ENCODE assay signal across 8 cellular contexts in genomic region chr10:74213571-74214162, GRCh38.
DNase-seq lines count a peak whose midpoint lies in the region; ATAC-seq and TF ChIP-seq lines count a peak whose summit lies in the region.

No MANE protein-coding gene starts in this region.

- no peaks in the 10 kb centered on the region for H3K79me1 ChIP-seq in H9 (ENCODE audit: insufficient read depth, low read depth, low read length, poor library complexity, severe bottlenecking)

- no peak overlapping the region for H3K27ac Mint-ChIP-seq in CD4-positive, CD25-positive, alpha-beta regulatory T cell
- H3K27ac Mint-ChIP-seq in H9, result no peak overlapping the region

- no peaks in the 10 kb centered on the region for H3K36me3 ChIP-seq in CD4-positive, CD25-positive, alpha-beta regulatory T cell (ENCODE audit: control insufficient read depth, insufficient read depth, low read length)
- no peaks in the 10 kb centered on the region for H3K36me3 ChIP-seq in neural cell (ENCODE audit: insufficient read depth, low read length)

- H4K8ac ChIP-seq in H9 (replicated peaks; ENCODE audit: insufficient read length, low read depth, low read length), result no peak overlapping the region

- H3K23ac ChIP-seq in H9 (ENCODE audit: insufficient read length, low read depth, low read length), result no peak overlapping the region

- DNase-seq in CD4-positive, CD25-positive, alpha-beta regulatory T cell, result peak; percentile 12 to 64 (median 61)
- DNase-seq in H9 (no peak), T-helper 9 cell (peak; percentile 26), dermis blood vessel endothelial cell (peak; percentile 68), GOT3 (lab: John Stamatoyannopoulos, UW) (no peak)

- H3K9ac ChIP-seq in H9 (ENCODE audit: extremely low read depth, insufficient read length, low read length) (no peak overlapping the region), neural cell (ENCODE audit: low read length) (no peak overlapping the region)

- peaks cover 5% of the 10 kb centered on the region for H3K4me1 ChIP-seq in CD4-positive, CD25-positive, alpha-beta regulatory T cell (ENCODE audit: control insufficient read depth, insufficient read depth, low read length, poor library complexity, severe bottlenecking)
- no peaks in the 10 kb centered on the region for H3K4me1 ChIP-seq in H9 (ENCODE audit: insufficient read depth, low read length)

- no peak overlapping the region for H4K5ac ChIP-seq in H9 (ENCODE audit: insufficient read length, low read depth, low read length)

- H2BK5ac ChIP-seq in H9 (ENCODE audit: insufficient read length, low read length), result no peak overlapping the region

- no peaks in the 10 kb centered on the region for H3K9me3 Mint-ChIP-seq in CD4-positive, CD25-positive, alpha-beta regulatory T cell
- H3K9me3 Mint-ChIP-seq in H9, result peaks cover 22 to 25% of the 10 kb centered on the region in 2 experiments

- H3K56ac ChIP-seq in H9 (ENCODE audit: insufficient read length, low read depth, low read length), result no peak overlapping the region

- H3K4me3 ChIP-seq in CD4-positive, CD25-positive, alpha-beta regulatory T cell (ENCODE audit: low read depth, low read length), result no peak overlapping the region
- no peak overlapping the region for H3K4me3 ChIP-seq in neural cell (ENCODE audit: low read length)

- no peaks in the 10 kb centered on the region for H3F3A ChIP-seq in neural cell (ENCODE audit: insufficient read depth, low read length, poor library complexity, severe bottlenecking)

- H3K18ac ChIP-seq in H9 (ENCODE audit: insufficient read length, low read depth, low read length), result no peak overlapping the region

- H3K27ac ChIP-seq in CD4-positive, CD25-positive, alpha-beta regulatory T cell (ENCODE audit: insufficient read depth, low read length, poor library complexity, severe bottlenecking), result no peak overlapping the region
- no peak overlapping the region for H3K27ac ChIP-seq in H9 (ENCODE audit: insufficient read length, low read depth, low read length)
- H3K27ac ChIP-seq in neural cell (ENCODE audit: low read length), result no peak overlapping the region

- no peak overlapping the region for H2BK12ac ChIP-seq in H9 (ENCODE audit: insufficient read length, low read depth, low read length)

- TF ChIP-seq CTCF in H9 (conservative IDR thresholded peaks at IDR 0.05) (peak; percentile 70), neural cell (IDR thresholded peaks at IDR 0.05; ENCODE audit: poor library complexity, severe bottlenecking) (peak; percentile 49)

- H3K9me2 ChIP-seq in neural cell (ENCODE audit: insufficient read depth, low read length), result no peaks in the 10 kb centered on the region

- no peaks in the 10 kb centered on the region for H3K27me3 Mint-ChIP-seq in CD4-positive, CD25-positive, alpha-beta regulatory T cell
- no peaks in the 10 kb centered on the region for H3K27me3 Mint-ChIP-seq in H9 (ENCODE audit: low read depth)

- H3K23me2 ChIP-seq in H9 (ENCODE audit: insufficient read length, low read depth, low read length, poor library complexity, severe bottlenecking), result no peaks in the 10 kb centered on the region

- H2AFZ ChIP-seq in H9 (ENCODE audit: low read length) (no peak overlapping the region), neural cell (ENCODE audit: low read depth, low read length) (no peak overlapping the region)

- no peaks in the 10 kb centered on the region for H3K9me3 ChIP-seq in CD4-positive, CD25-positive, alpha-beta regulatory T cell (ENCODE audit: control insufficient read depth in 2 of 2, low read length in 2 of 2)
- H3K9me3 ChIP-seq in H9 (ENCODE audit: control insufficient read depth, low read depth, low read length), result no peaks in the 10 kb centered on the region
- no peaks in the 10 kb centered on the region for H3K9me3 ChIP-seq in neural cell (ENCODE audit: low read length)

- no peak overlapping the region for H2BK15ac ChIP-seq in H9 (ENCODE audit: low read depth, low read length)

- H3K27me3 ChIP-seq in CD4-positive, CD25-positive, alpha-beta regulatory T cell (ENCODE audit: control insufficient read depth, insufficient read depth, low read length), result no peaks in the 10 kb centered on the region
- H3K27me3 ChIP-seq in H9 (ENCODE audit: insufficient read depth, low read length) (no peaks in the 10 kb centered on the region), neural cell (ENCODE audit: insufficient read depth, low read depth, low read length) (no peaks in the 10 kb centered on the region)

- H4K91ac ChIP-seq in H9 (ENCODE audit: insufficient read length, low read depth, low read length), result no peak overlapping the region

- H3K4ac ChIP-seq in H9 (ENCODE audit: low read depth, low read length), result no peak overlapping the region

- H4K20me1 ChIP-seq in H9 (ENCODE audit: control insufficient read depth, insufficient read depth, insufficient read length) (no peaks in the 10 kb centered on the region), neural cell (ENCODE audit: insufficient read depth) (no peaks in the 10 kb centered on the region)

- H2BK20ac ChIP-seq in H9 (ENCODE audit: low read depth, low read length, poor library complexity, severe bottlenecking), result no peak overlapping the region

- H2BK120ac ChIP-seq in H9 (ENCODE audit: low read depth, low read length, poor library complexity, severe bottlenecking), result no peak overlapping the region

- no peak overlapping the region for H3T11ph ChIP-seq in H9 (ENCODE audit: low read length)

- no CpG with 5 or more reads among the region's 3 CpGs for WGBS in H9 (ENCODE audit: extremely low coverage, insufficient read length, low lambda C conversion rate)

- no peak overlapping the region for H3K4me3 Mint-ChIP-seq in CD4-positive, CD25-positive, alpha-beta regulatory T cell
- no peak overlapping the region for H3K4me3 Mint-ChIP-seq in H9

- ATAC-seq in CD4-positive, CD25-positive, alpha-beta regulatory T cell (ENCODE audit: low read depth in 2 of 2), result peak; percentile 61 to 65
- no peak for ATAC-seq in esophagus mucosa
- ATAC-seq in HG03025 (IDR thresholded peaks at IDR 0.05; ENCODE audit: low FRiP score, unreplicated experiment), result no peak

- no peak overlapping the region for H3K4me2 ChIP-seq in H9 (ENCODE audit: insufficient read depth, insufficient read length, low read length)
- no peak overlapping the region for H3K4me2 ChIP-seq in neural cell (ENCODE audit: low read length)

- no peak for TF ChIP-seq RAD21 in neural cell (conservative IDR thresholded peaks at IDR 0.05)

- H2AK5ac ChIP-seq in H9 (ENCODE audit: insufficient read length, low read length), result no peak overlapping the region

- H3K79me2 ChIP-seq in H9 (ENCODE audit: insufficient read depth, low read length), result no peaks in the 10 kb centered on the region; the same call in 1 of the 2 replicates
- H3K79me2 ChIP-seq in neural cell (replicated peaks; ENCODE audit: insufficient read depth, low read length), result no peaks in the 10 kb centered on the region

- no peak for TF ChIP-seq EP300 in neural cell (conservative IDR thresholded peaks at IDR 0.05; ENCODE audit: poor library complexity, severe bottlenecking)

- H3K4me1 Mint-ChIP-seq in CD4-positive, CD25-positive, alpha-beta regulatory T cell, result peaks cover 15 to 24% (median 18%) of the 10 kb centered on the region in 4 donors
- 0 out of 4 replicates have a peak, but pooled peaks cover 0 to 3% of the 10 kb centered on the region in 2 experiments for H3K4me1 Mint-ChIP-seq in H9

- H3K14ac ChIP-seq in H9 (ENCODE audit: insufficient read depth, low read length), result no peak overlapping the region

- no peaks in the 10 kb centered on the region for H3K36me3 Mint-ChIP-seq in CD4-positive, CD25-positive, alpha-beta regulatory T cell
- H3K36me3 Mint-ChIP-seq in H9 (ENCODE audit: insufficient read depth in 1 of 3, low read depth in 3 of 3), result peaks cover 25 to 30% (median 25%) of the 10 kb centered on the region in 3 experiments

TF ChIP-seq in neural cell, 6 proteins besides CTCF, POLR2A, EP300 and RAD21:
- TF ChIP-seq EZH2 (IDR thresholded peaks at IDR 0.05; ENCODE audit: borderline replicate concordance, insufficient read depth, low read length, poor library complexity, severe bottlenecking) (no peak), SMC3 (conservative IDR thresholded peaks at IDR 0.05; ENCODE audit: poor library complexity) (peak; percentile 34)

Comparison
In these comparisons a context has a peak if more than half of its experiments do, and no peak if none do; other contexts are left out.
1. ATAC-seq: peak in CD4-positive, CD25-positive, alpha-beta regulatory T cell (2 of 2); none in esophagus mucosa (single experiment) and HG03025 (single experiment).
2. DNase-seq: peak in CD4-positive, CD25-positive, alpha-beta regulatory T cell (3 of 3), T-helper 9 cell (single experiment) and dermis blood vessel endothelial cell (single experiment); none in H9 (single experiment) and GOT3 (single experiment).